In genomic region chr12:124381454-124382207, GRCh38 we compare ENCODE assay signal across 8 cellular contexts.
DNase-seq lines count a peak whose midpoint lies in the region; ATAC-seq and TF ChIP-seq lines count a peak whose summit lies in the region.

No MANE protein-coding gene starts in this region.

- no peak for ATAC-seq in HG02852 (IDR thresholded peaks at IDR 0.05; ENCODE audit: unreplicated experiment)
- no peak for ATAC-seq in GM18517 (IDR thresholded peaks at IDR 0.05; ENCODE audit: unreplicated experiment)

- H3K36me3 Mint-ChIP-seq in endothelial cell (ENCODE audit: low read depth, unreplicated experiment) = peaks cover 12% of the 10 kb centered on the region

- DNase-seq in A172 (ENCODE audit: low spot score) (peak; percentile 85), endothelial cell (ENCODE audit: low spot score) (no peak), myocyte (ENCODE audit: low read depth) (peak; percentile 34), DMS153 (lab: John Stamatoyannopoulos, UW) (no peak), NCI-H446 (lab: John Stamatoyannopoulos, UW) (no peak)

- H3K27ac Mint-ChIP-seq in endothelial cell (ENCODE audit: unreplicated experiment) = peak overlapping the region; percentile 96

- peaks cover 25% of the 10 kb centered on the region for H3K4me1 Mint-ChIP-seq in endothelial cell (ENCODE audit: unreplicated experiment)

- peak overlapping the region; percentile 3 for H3K4me3 Mint-ChIP-seq in endothelial cell (ENCODE audit: unreplicated experiment)

- H3K27me3 Mint-ChIP-seq in endothelial cell (ENCODE audit: unreplicated experiment) = peaks cover 13% of the 10 kb centered on the region

- no peaks in the 10 kb centered on the region for H3K9me3 Mint-ChIP-seq in endothelial cell (ENCODE audit: unreplicated experiment)

- no peak for TF ChIP-seq CTCF in endothelial cell (IDR thresholded peaks at IDR 0.05; ENCODE audit: unreplicated experiment)

TF ChIP-seq in PFSK-1, 5 proteins besides CTCF, POLR2A, EP300 and RAD21:
- TF ChIP-seq REST (IDR thresholded peaks at IDR 0.05; ENCODE audit: insufficient read depth in 1 of 2, low read depth in 2 of 2, low read length in 2 of 2) = 0 out of 4 replicates have a peak, but pooled peaks of 1 of the 2 experiments have one; percentile 28
- no peak for TF ChIP-seq TAF1 (IDR thresholded peaks at IDR 0.05; ENCODE audit: borderline replicate concordance, insufficient read depth, low read length)
- TF ChIP-seq POLR2AphosphoS5 (IDR thresholded peaks at IDR 0.05; ENCODE audit: low read depth, low read length) = 0 out of 2 replicates have a peak, but pooled peaks have one; percentile 2

Comparison
In these comparisons a context has a peak if more than half of its experiments do, and no peak if none do; other contexts are left out.
1. DNase-seq: peak in A172 (single experiment) and myocyte (single experiment); none in endothelial cell (single experiment), DMS153 (single experiment) and NCI-H446 (0 of 2).